16 cellular contexts compared by ENCODE assay signal in genomic region chr12:108679282-108679681, GRCh38. TPM values are rescaled to one million over a fixed set of nuclear protein-coding genes. Genes with fewer than 3 reads are reported as not detected.
DNase-seq lines count a peak whose midpoint lies in the region; ATAC-seq and TF ChIP-seq lines count a peak whose summit lies in the region.
"Had no signal": no experiment of that assay in that cellular context is flagged by ENCODE, and none has a peak within 500 bp of the region (broad histone marks: within the 10 kb centered on the region; RNA-seq: fewer than 3 reads in every experiment).

No MANE protein-coding gene starts in this region.

- H2AFZ ChIP-seq in OCI-LY7 (ENCODE audit: low read length): no peak overlapping the region

- ATAC-seq in heart right ventricle (no peak), GM19455 (IDR thresholded peaks at IDR 0.05; ENCODE audit: unreplicated experiment) (no peak), HG03521 (IDR thresholded peaks at IDR 0.05; ENCODE audit: unreplicated experiment) (no peak)

- H3K79me2 ChIP-seq in OCI-LY7 (ENCODE audit: insufficient read depth, low read depth, low read length): peaks cover 46% of the 10 kb centered on the region; the same call in 1 of the 2 replicates

- H3K9ac ChIP-seq in muscle layer of colon (ENCODE audit: low read length): no peak overlapping the region

- H3K4me3 ChIP-seq in right atrium auricular region (no peak overlapping the region), heart right ventricle (no peak overlapping the region), OCI-LY7 (ENCODE audit: low read depth, low read length, poor library complexity, severe bottlenecking) (no peak overlapping the region), muscle layer of colon (ENCODE audit: low read depth in 1 of 2, low read length in 2 of 2) (no peak overlapping the region)
- H3K4me3 ChIP-seq: SJSA1 had no signal

- BruUV-seq in OCI-LY7 (replicated peaks; lab: Mats Ljungman, UMichigan): no TSS peak

- TF ChIP-seq CTCF in right atrium auricular region (IDR thresholded peaks at IDR 0.05): no peak
- TF ChIP-seq CTCF in heart right ventricle (IDR thresholded peaks at IDR 0.05): no peak
- no peak for TF ChIP-seq CTCF in OCI-LY7 (conservative IDR thresholded peaks at IDR 0.05; ENCODE audit: low read length)

- no peak for DNase-seq in right atrium auricular region (ENCODE audit: low spot score)
- DNase-seq in heart right ventricle: no peak
- DNase-seq in OCI-LY7 (ENCODE audit: low spot score): peak; percentile 36
- no peak for DNase-seq in DMS79 (lab: John Stamatoyannopoulos, UW)
- DNase-seq in kidney glomerular epithelial cell (lab: John Stamatoyannopoulos, UW): no peak
- DNase-seq: CD4-positive, alpha-beta memory T cell; DMS 273 treated with DMSO at 0.1 percent for 48 hours; HCEC 1CT; NCI-H1436 treated with DMSO at 0.1 percent for 48 hours; NCI-H2171; NCI-H510A; SW 1271 had no signal

- H3K36me3 ChIP-seq in right atrium auricular region (peaks cover 14% of the 10 kb centered on the region), heart right ventricle (peaks cover 0 to 45% (median 11%) of the 10 kb centered on the region in 9 donors), OCI-LY7 (ENCODE audit: insufficient read depth, low read length) (peaks cover 23% of the 10 kb centered on the region), muscle layer of colon (ENCODE audit: insufficient read depth, low read length) (peaks cover 13% of the 10 kb centered on the region)

- no peaks in the 10 kb centered on the region for H3K27me3 ChIP-seq in right atrium auricular region
- H3K27me3 ChIP-seq in heart right ventricle: no peaks in the 10 kb centered on the region
- H3K27me3 ChIP-seq in muscle layer of colon (ENCODE audit: control insufficient read depth in 1 of 2, insufficient read depth in 2 of 2, low read length in 2 of 2): no peaks in the 10 kb centered on the region
- H3K27me3 ChIP-seq: SJSA1 had no signal

- CTCF ChIA-PET in OCI-LY7 (lab: Charles Lee; ENCODE audit: unreplicated experiment): interaction anchor here (0.5 to 1.3 kb wide), 4 partner anchors 12 to 43 kb away, joined by 3 to 11 read pairs (median 4); no protein-coding TSS in a partner anchor

- no peaks in the 10 kb centered on the region for H3K9me2 ChIP-seq in OCI-LY7 (ENCODE audit: insufficient read depth, low read length)

- POLR2A ChIA-PET in OCI-LY7 (lab: Charles Lee): interaction anchor here (0.6 to 3.0 kb wide), 12 partner anchors 10 to 235 kb away, joined by 3 to 27 read pairs (median 4); no protein-coding TSS in a partner anchor

- intact Hi-C loops in heart right ventricle (cut with DNase I): loop anchor here in 1 of 10 donors (10.0 kb wide), 1 partner anchor 46 kb away; no protein-coding TSS in a partner anchor
- intact Hi-C loops in OCI-LY7 (cut with micrococcal nuclease; ENCODE audit: unreplicated experiment): no loop called here

- H3K27ac ChIP-seq in right atrium auricular region (peak overlapping the region; percentile 19 to 34), heart right ventricle (peak overlapping the region in 2 of 10 donors; percentile 17 to 24), OCI-LY7 (ENCODE audit: low read depth, low read length, poor library complexity, severe bottlenecking) (peak overlapping the region; percentile 29), muscle layer of colon (ENCODE audit: low read depth, low read length) (peak overlapping the region; percentile 22)
- H3K27ac ChIP-seq: SJSA1 had no signal

- H3K4me2 ChIP-seq in OCI-LY7 (ENCODE audit: low read length): peak overlapping the region; percentile 31

- H4K20me1 ChIP-seq in OCI-LY7 (ENCODE audit: insufficient read depth, low read length): no peaks in the 10 kb centered on the region; the same call in 1 of the 2 replicates

- WGBS in heart right ventricle, 2 donors: 54 to 77% methylated on average over 1 of the region's 1 CpG

- H3K9me3 ChIP-seq in right atrium auricular region (no peaks in the 10 kb centered on the region), heart right ventricle (no peaks in the 10 kb centered on the region), OCI-LY7 (ENCODE audit: low read length) (no peaks in the 10 kb centered on the region), muscle layer of colon (ENCODE audit: low read length) (no peaks in the 10 kb centered on the region)
- H3K9me3 ChIP-seq: SJSA1 had no signal

- H3K4me1 ChIP-seq in right atrium auricular region: peaks cover 0 to 13% of the 10 kb centered on the region in 2 donors
- peaks cover 4 to 59% (median 18%) of the 10 kb centered on the region in 9 donors for H3K4me1 ChIP-seq in heart right ventricle
- H3K4me1 ChIP-seq in OCI-LY7 (ENCODE audit: insufficient read depth, low read length, poor library complexity, severe bottlenecking): peaks cover 11% of the 10 kb centered on the region
- H3K4me1 ChIP-seq in muscle layer of colon (ENCODE audit: insufficient read depth, low read length): peaks cover 62% of the 10 kb centered on the region
- H3K4me1 ChIP-seq: SJSA1 had no signal

RNA-seq across cellular contexts. Expression of gene SELPLG, which starts 45.6 kb away (rescaled TPM):
- total RNA-seq in right atrium auricular region (1 to 10 TPM; 3.7 to 7.7 TPM), heart right ventricle (10 to 100 TPM in 1 of 10 donors, 1 to 10 TPM in 9; 1.5 to 17.6 (median 2.4) TPM), OCI-LY7 (2022) (21.0 and 25.3 TPM in 2 replicates)
- 1 to 10 TPM in 1 of 2 donors, under 1 TPM in 1; 0.88 to 3.9 TPM for polyA plus RNA-seq in heart right ventricle
- total RNA-seq in OCI-LY7 (2014; rRNA removed; shearing (Covaris generic)): 16.9 and 20.0 TPM in 2 replicates

RNA-seq across cellular contexts. Expression of gene CORO1C, which starts 52.0 kb away (rescaled TPM):
- 10 to 100 TPM; 59.6 to 70.7 TPM for total RNA-seq in right atrium auricular region
- 10 to 100 TPM; 50.2 to 88.6 (median 59.1) TPM for total RNA-seq in heart right ventricle
- polyA plus RNA-seq in heart right ventricle: 10 to 100 TPM; 25.5 to 34.5 TPM
- total RNA-seq in OCI-LY7 (2014; rRNA removed; shearing (Covaris generic)): 74.7 and 76.3 TPM in 2 replicates
- total RNA-seq in OCI-LY7 (2022): 127 and 148 TPM in 2 replicates
